In genomic region chr2:176454893-176455810, GRCh38 we compare ENCODE assay signal across 8 cellular contexts.
A peak's percentile ranks its signal among the peaks of the same experiment; 100 is the strongest.
DNase-seq lines count a peak whose midpoint lies in the region; ATAC-seq and TF ChIP-seq lines count a peak whose summit lies in the region.

No MANE protein-coding gene starts in this region.

- no peaks in the 10 kb centered on the region for H3K79me1 ChIP-seq in IMR-90 (ENCODE audit: low read depth in 1 of 2, low read length in 2 of 2)

- no peak overlapping the region for H3K4ac ChIP-seq in IMR-90 (ENCODE audit: low read depth, low read length)

- H3K36me3 ChIP-seq in IMR-90 (ENCODE audit: control insufficient read depth, insufficient read depth, low read length) (no peaks in the 10 kb centered on the region), OCI-LY7 (ENCODE audit: insufficient read depth, low read length) (no peaks in the 10 kb centered on the region), fibroblast of lung (ENCODE audit: control insufficient read depth, insufficient read depth, low read length) (no peaks in the 10 kb centered on the region), neural cell (ENCODE audit: insufficient read depth, low read length) (no peaks in the 10 kb centered on the region)

- H3K27ac ChIP-seq in 22Rv1 = no peak overlapping the region
- H3K27ac ChIP-seq in IMR-90 (ENCODE audit: insufficient read depth, low read length) = no peak overlapping the region
- H3K27ac ChIP-seq in OCI-LY7 (ENCODE audit: low read depth, low read length, poor library complexity, severe bottlenecking) = no peak overlapping the region
- peak overlapping the region; percentile 13 for H3K27ac ChIP-seq in fibroblast of lung (ENCODE audit: insufficient read depth, low read length)
- peak overlapping the region; percentile 82 for H3K27ac ChIP-seq in neural cell (ENCODE audit: low read length)

- no peak overlapping the region for H2AK5ac ChIP-seq in IMR-90 (ENCODE audit: low read depth, low read length)

- H3K4me1 ChIP-seq in IMR-90 (ENCODE audit: control insufficient read depth, insufficient read depth, low read length) = no peaks in the 10 kb centered on the region
- no peaks in the 10 kb centered on the region for H3K4me1 ChIP-seq in OCI-LY7 (ENCODE audit: insufficient read depth, low read length, poor library complexity, severe bottlenecking)
- H3K4me1 ChIP-seq in fibroblast of lung (ENCODE audit: control insufficient read depth, extremely low read depth, insufficient read depth, low read length) = no peaks in the 10 kb centered on the region

- 0% methylated on average over 2 of the region's 11 CpGs; no CpG with 5 or more reads in 1 of the 2 experiments for WGBS in IMR-90 (ENCODE audit: extremely low coverage in 2 of 2, insufficient read length in 1 of 2), 2 experiments

- POLR2A ChIA-PET in IMR-90 (lab: Charles Lee; ENCODE audit: unreplicated experiment) = no interaction called here
- POLR2A ChIA-PET in OCI-LY7 (lab: Charles Lee) = interaction anchor here (0.9 to 1.1 kb wide), 2 partner anchors 315 to 318 kb away, joined by 3 read pairs; no protein-coding TSS in a partner anchor

- TF ChIP-seq CTCF in 22Rv1 (IDR thresholded peaks at IDR 0.05) = peak; percentile 73
- TF ChIP-seq CTCF in IMR-90 (conservative IDR thresholded peaks at IDR 0.05; ENCODE audit: low read depth, low read length) = peak; percentile 86
- peak; percentile 94 for TF ChIP-seq CTCF in OCI-LY7 (conservative IDR thresholded peaks at IDR 0.05; ENCODE audit: low read length)
- peak; percentile 90 to 93 for TF ChIP-seq CTCF in fibroblast of lung (conservative IDR thresholded peaks at IDR 0.05 in 1 of 2, IDR thresholded peaks at IDR 0.05 in 1 of 2; ENCODE audit: low read depth in 1 of 2, low read length in 2 of 2)
- peak; percentile 85 for TF ChIP-seq CTCF in neural cell (IDR thresholded peaks at IDR 0.05; ENCODE audit: poor library complexity, severe bottlenecking)

- H3K4me3 ChIP-seq in IMR-90 (ENCODE audit: insufficient read depth, low read depth, low read length) (no peak overlapping the region), OCI-LY7 (ENCODE audit: low read depth, low read length, poor library complexity, severe bottlenecking) (no peak overlapping the region), fibroblast of lung (replicated peaks in 1 of 4; ENCODE audit: control extremely low read depth in 1 of 4, insufficient read depth in 1 of 4, low read depth in 3 of 4, low read length in 4 of 4) (no peak overlapping the region), neural cell (ENCODE audit: low read length) (peak overlapping the region; percentile 49)

- no peaks in the 10 kb centered on the region for H3K9me2 ChIP-seq in OCI-LY7 (ENCODE audit: insufficient read depth, low read length)
- H3K9me2 ChIP-seq in neural cell (ENCODE audit: insufficient read depth, low read length) = no peaks in the 10 kb centered on the region

- no peak overlapping the region for H2BK15ac ChIP-seq in IMR-90 (ENCODE audit: low read depth, low read length)

- peaks cover 4% of the 10 kb centered on the region for H3F3A ChIP-seq in neural cell (ENCODE audit: insufficient read depth, low read length, poor library complexity, severe bottlenecking)

- H3K4me2 ChIP-seq in IMR-90 (ENCODE audit: low read depth, low read length) (no peak overlapping the region), OCI-LY7 (ENCODE audit: low read length) (no peak overlapping the region), fibroblast of lung (ENCODE audit: extremely low read depth, insufficient read depth, low read length) (no peak overlapping the region), neural cell (ENCODE audit: low read length) (peak overlapping the region; percentile 47)

- no peak overlapping the region for H3K23ac ChIP-seq in IMR-90 (ENCODE audit: low read depth, low read length)

- H3K79me2 ChIP-seq in OCI-LY7 (ENCODE audit: insufficient read depth, low read depth, low read length) = no peaks in the 10 kb centered on the region
- no peaks in the 10 kb centered on the region for H3K79me2 ChIP-seq in fibroblast of lung (ENCODE audit: control insufficient read depth, insufficient read depth, low read length)
- H3K79me2 ChIP-seq in neural cell (replicated peaks; ENCODE audit: insufficient read depth, low read length) = no peaks in the 10 kb centered on the region

- no peak overlapping the region for H4K5ac ChIP-seq in IMR-90 (ENCODE audit: low read depth, low read length)

- H2BK20ac ChIP-seq in IMR-90 (ENCODE audit: low read depth, low read length) = no peak overlapping the region

- H2BK5ac ChIP-seq in IMR-90 (ENCODE audit: low read depth, low read length, poor library complexity, severe bottlenecking) = no peak overlapping the region

- no peak overlapping the region for H2AK9ac ChIP-seq in IMR-90 (replicated peaks; ENCODE audit: low read depth, low read length, poor library complexity)

- TF ChIP-seq EP300 in neural cell (conservative IDR thresholded peaks at IDR 0.05; ENCODE audit: poor library complexity, severe bottlenecking) = no peak

- dilution Hi-C loops in IMR-90 (cut with HindIII; ENCODE audit: low sequenced_read_pairs, unreplicated experiment) = no loop called here

- no peak overlapping the region for H3K18ac ChIP-seq in IMR-90 (ENCODE audit: low read depth, low read length)

- H3K27me3 ChIP-seq in IMR-90 (ENCODE audit: control insufficient read depth, insufficient read depth, low read length) = peaks cover 1% of the 10 kb centered on the region; the same call in 1 of the 2 replicates
- no peaks in the 10 kb centered on the region for H3K27me3 ChIP-seq in fibroblast of lung (ENCODE audit: control insufficient read depth, insufficient read depth, low read length)
- no peaks in the 10 kb centered on the region for H3K27me3 ChIP-seq in neural cell (ENCODE audit: insufficient read depth, low read depth, low read length)

- BruUV-seq in IMR-90 (replicated peaks; lab: Mats Ljungman, UMichigan) = no TSS peak
- BruUV-seq in OCI-LY7 (replicated peaks; lab: Mats Ljungman, UMichigan) = no TSS peak

- intact Hi-C loops in IMR-90 (cut with micrococcal nuclease) = loop anchor here (1.0 to 5.0 kb wide), 5 partner anchors 100 to 692 kb away; partner anchors contain the start of gene MTX2
- intact Hi-C loops in OCI-LY7 (cut with micrococcal nuclease; ENCODE audit: unreplicated experiment) = loop anchor here (1.0 to 2.0 kb wide), 3 partner anchors 198 to 328 kb away; no protein-coding TSS in a partner anchor

- no peak for TF ChIP-seq POLR2A in GM18505 (IDR thresholded peaks at IDR 0.05; ENCODE audit: borderline replicate concordance, extremely low read depth, insufficient read depth, insufficient read length)
- TF ChIP-seq POLR2A in IMR-90 (IDR thresholded peaks at IDR 0.05; ENCODE audit: low read depth, low read length) = no peak

- H3K9ac ChIP-seq in IMR-90 (ENCODE audit: low read depth, low read length) (no peak overlapping the region), fibroblast of lung (ENCODE audit: insufficient read depth, low read length) (no peak overlapping the region), neural cell (ENCODE audit: low read length) (peak overlapping the region; percentile 52)

- no peak overlapping the region for H3K14ac ChIP-seq in IMR-90 (replicated peaks; ENCODE audit: low read depth, low read length)

- H4K8ac ChIP-seq in IMR-90 (ENCODE audit: low read depth in 2 of 2, low read length in 2 of 2) = no peak overlapping the region

- no peaks in the 10 kb centered on the region for H3K9me1 ChIP-seq in IMR-90 (ENCODE audit: insufficient read depth, low read length)

- no peak overlapping the region for H2AFZ ChIP-seq in IMR-90 (replicated peaks; ENCODE audit: low read length, poor library complexity)
- no peak overlapping the region for H2AFZ ChIP-seq in OCI-LY7 (ENCODE audit: low read length)
- H2AFZ ChIP-seq in fibroblast of lung (ENCODE audit: low read length) = no peak overlapping the region
- H2AFZ ChIP-seq in neural cell (ENCODE audit: low read depth, low read length) = no peak overlapping the region

- H2BK120ac ChIP-seq in IMR-90 (ENCODE audit: low read depth, low read length) = no peak overlapping the region

- DNase-seq in IMR-90 (peak; percentile 65), OCI-LY7 (ENCODE audit: low spot score) (peak; percentile 73), activated T-cell treated with anti-CD3 and anti-CD28 coated beads for 4 hours (peak; percentile 80), fibroblast of lung (ENCODE audit: low read depth in 2 of 2) (peak; percentile 45 to 72)
- peak; percentile 87 for DNase-seq in stimulated activated naive CD8-positive, alpha-beta T cell treated with anti-CD3 and anti-CD28 coated beads, Interleukin-15, Interleukin-2, amounts not matched to agents 100 U/mL and 50 U/mL, for 24 hours

- in situ Hi-C loops in IMR-90 (cut with MboI; ENCODE audit: low sequenced_read_pairs) = loop anchor here (10.0 kb wide), 2 partner anchors 180 to 330 kb away; partner anchors contain the start of genes HOXD8 and HOXD9

- no peak overlapping the region for H4K91ac ChIP-seq in IMR-90 (ENCODE audit: insufficient read depth, low read depth, low read length)

- TF ChIP-seq RAD21 in IMR-90 (IDR thresholded peaks at IDR 0.05; ENCODE audit: low read length) (peak; percentile 83), neural cell (conservative IDR thresholded peaks at IDR 0.05) (peak; percentile 74)

- CTCF ChIA-PET in IMR-90 (lab: Yijun Ruan, JAX) = interaction anchor here (0.6 to 2.3 kb wide), 35 partner anchors 9 to 324 kb away, joined by 3 to 24 read pairs (median 4); partner anchors contain the start of gene MTX2
- CTCF ChIA-PET in OCI-LY7 (lab: Charles Lee; ENCODE audit: unreplicated experiment) = interaction anchor here (0.5 to 2.5 kb wide), 9 partner anchors 8 to 328 kb away, joined by 3 to 7 read pairs (median 4); no protein-coding TSS in a partner anchor

- no peaks in the 10 kb centered on the region for H3K9me3 ChIP-seq in IMR-90 (ENCODE audit: control insufficient read depth, insufficient read depth, low read length)
- H3K9me3 ChIP-seq in OCI-LY7 (ENCODE audit: low read length) = no peaks in the 10 kb centered on the region
- H3K9me3 ChIP-seq in fibroblast of lung (ENCODE audit: control insufficient read depth, insufficient read depth, low read depth, low read length) = no peaks in the 10 kb centered on the region
- H3K9me3 ChIP-seq in neural cell (ENCODE audit: low read length) = no peaks in the 10 kb centered on the region

- H4K20me1 ChIP-seq in IMR-90 (ENCODE audit: insufficient read depth, low read length) (no peaks in the 10 kb centered on the region), OCI-LY7 (ENCODE audit: insufficient read depth, low read length) (no peaks in the 10 kb centered on the region; the same call in 1 of the 2 replicates), fibroblast of lung (ENCODE audit: control insufficient read depth, extremely low read depth, insufficient read depth, low read length) (no peaks in the 10 kb centered on the region), neural cell (ENCODE audit: insufficient read depth) (no peaks in the 10 kb centered on the region)

- H3K56ac ChIP-seq in IMR-90 (ENCODE audit: extremely low read depth, insufficient read depth, low read length) = no peak overlapping the region

- ATAC-seq in GM18505 (IDR thresholded peaks at IDR 0.05; ENCODE audit: unreplicated experiment) (peak; percentile 61), IMR-90 (ENCODE audit: low read depth) (peak; percentile 98)
- ATAC-seq in stimulated activated naive CD8-positive, alpha-beta T cell treated with anti-CD3 and anti-CD28 coated beads, Interleukin-15, Interleukin-2, amounts not matched to agents 100 U/mL and 50 U/mL, for 24 hours = peak; percentile 63

Comparison
In these comparisons a context has a peak if more than half of its experiments do, and no peak if none do; other contexts are left out.
1. H3K27ac ChIP-seq: peak in fibroblast of lung (single experiment) and neural cell (single experiment); none in 22Rv1 (single experiment), IMR-90 (single experiment) and OCI-LY7 (single experiment).
2. Peak in every context shown above with its lines, with median percentiles within 50 percentile points of each other: CTCF ChIP-seq, ATAC-seq and DNase-seq.